Comparison of ENCODE assay signal across 19 cellular contexts in genomic region chr18:7608174-7608550, GRCh38. TPM values are rescaled to one million over a fixed set of nuclear protein-coding genes. Genes with fewer than 3 reads are reported as not detected.
DNase-seq lines count a peak whose midpoint lies in the region; ATAC-seq and TF ChIP-seq lines count a peak whose summit lies in the region.
"Had no signal": no experiment of that assay in that cellular context is flagged by ENCODE, and none has a peak within 500 bp of the region (broad histone marks: within the 10 kb centered on the region; RNA-seq: fewer than 3 reads in every experiment).

No MANE protein-coding gene starts in this region.

- H3K36me3 Mint-ChIP-seq in neural progenitor cell, result no peaks in the 10 kb centered on the region
- H3K36me3 Mint-ChIP-seq: activated CD4-positive, alpha-beta memory T cell treated with anti-CD3 and anti-CD28 coated beads for 36 hours; activated naive CD4-positive, alpha-beta T cell treated with anti-CD3 and anti-CD28 coated beads, Interleukin-2, amount 10 ng/mL, durations not matched to agents 7 days and 5 days; brain; CD8-positive, alpha-beta memory T cell; stimulated activated memory B cell treated with anti-CD40 and anti-IgM and Interleukin-4, amounts not matched to agents 10 μg/mL and 1 μg/mL and 100 μg/mL, for 72 hours; T-cell had no signal

- H3K79me2 ChIP-seq in fibroblast of lung (ENCODE audit: control insufficient read depth, insufficient read depth, low read length) (peaks cover 2% of the 10 kb centered on the region), neural progenitor cell (ENCODE audit: low read depth) (no peaks in the 10 kb centered on the region)

- H3K4me3 ChIP-seq in heart right ventricle, result no peak overlapping the region
- no peak overlapping the region for H3K4me3 ChIP-seq in fibroblast of lung (replicated peaks in 1 of 4; ENCODE audit: control extremely low read depth in 1 of 4, insufficient read depth in 1 of 4, low read depth in 3 of 4, low read length in 4 of 4)
- H3K4me3 ChIP-seq in neural progenitor cell, result no peak overlapping the region
- H3K4me3 ChIP-seq in BE2C (ENCODE audit: low read depth, low read length), result no peak overlapping the region
- H3K4me3 ChIP-seq: transverse colon had no signal

- H3K4me3 Mint-ChIP-seq in neural progenitor cell, result no peak overlapping the region
- H3K4me3 Mint-ChIP-seq: activated CD4-positive, alpha-beta memory T cell treated with anti-CD3 and anti-CD28 coated beads for 36 hours; activated naive CD4-positive, alpha-beta T cell treated with anti-CD3 and anti-CD28 coated beads, Interleukin-2, amount 10 ng/mL, durations not matched to agents 7 days and 5 days; activated T-cell treated with anti-CD3 and anti-CD28 coated beads, Interleukin-2, amount 50 U/mL, for 24 hours; CD8-positive, alpha-beta memory T cell; stimulated activated memory B cell treated with anti-CD40 and anti-IgM and Interleukin-4, amounts not matched to agents 10 μg/mL and 1 μg/mL and 100 μg/mL, for 72 hours; T-cell had no signal

- H3K36me3 ChIP-seq in heart right ventricle (no peaks in the 10 kb centered on the region), fibroblast of lung (ENCODE audit: control insufficient read depth, insufficient read depth, low read length) (no peaks in the 10 kb centered on the region), neural progenitor cell (no peaks in the 10 kb centered on the region), BE2C (no peaks in the 10 kb centered on the region)
- H3K36me3 ChIP-seq: transverse colon had no signal

- H3K9ac ChIP-seq in fibroblast of lung (ENCODE audit: insufficient read depth, low read length) (no peak overlapping the region), neural progenitor cell (no peak overlapping the region)

- peaks cover 1% of the 10 kb centered on the region for H3K9me3 Mint-ChIP-seq in neural progenitor cell
- H3K9me3 Mint-ChIP-seq: activated CD4-positive, alpha-beta memory T cell treated with anti-CD3 and anti-CD28 coated beads for 36 hours; activated naive CD4-positive, alpha-beta T cell treated with anti-CD3 and anti-CD28 coated beads, Interleukin-2, amount 10 ng/mL, durations not matched to agents 7 days and 5 days; activated T-cell treated with anti-CD3 and anti-CD28 coated beads, Interleukin-2, amount 50 U/mL, for 24 hours; brain; stimulated activated memory B cell treated with anti-CD40 and anti-IgM and Interleukin-4, amounts not matched to agents 10 μg/mL and 1 μg/mL and 100 μg/mL, for 72 hours had no signal

- H3K27me3 Mint-ChIP-seq in neural progenitor cell (ENCODE audit: insufficient read depth, low read depth), result peaks cover 5% of the 10 kb centered on the region
- H3K27me3 Mint-ChIP-seq: activated CD4-positive, alpha-beta memory T cell treated with anti-CD3 and anti-CD28 coated beads for 36 hours; activated naive CD4-positive, alpha-beta T cell treated with anti-CD3 and anti-CD28 coated beads, Interleukin-2, amount 10 ng/mL, durations not matched to agents 7 days and 5 days; activated T-cell treated with anti-CD3 and anti-CD28 coated beads, Interleukin-2, amount 50 U/mL, for 24 hours; CD8-positive, alpha-beta memory T cell; stimulated activated memory B cell treated with anti-CD40 and anti-IgM and Interleukin-4, amounts not matched to agents 10 μg/mL and 1 μg/mL and 100 μg/mL, for 72 hours; T-cell had no signal

- peak overlapping the region; percentile 28 for H3K4me2 ChIP-seq in fibroblast of lung (ENCODE audit: extremely low read depth, insufficient read depth, low read length)
- peak overlapping the region; percentile 16 for H3K4me2 ChIP-seq in neural progenitor cell

- no peak overlapping the region for H3K27ac Mint-ChIP-seq in neural progenitor cell
- H3K27ac Mint-ChIP-seq: activated CD4-positive, alpha-beta memory T cell treated with anti-CD3 and anti-CD28 coated beads for 36 hours; activated naive CD4-positive, alpha-beta T cell treated with anti-CD3 and anti-CD28 coated beads, Interleukin-2, amount 10 ng/mL, durations not matched to agents 7 days and 5 days; activated T-cell treated with anti-CD3 and anti-CD28 coated beads, Interleukin-2, amount 50 U/mL, for 24 hours; stimulated activated memory B cell treated with anti-CD40 and anti-IgM and Interleukin-4, amounts not matched to agents 10 μg/mL and 1 μg/mL and 100 μg/mL, for 72 hours; T-cell had no signal

- 58 to 65% methylated on average over 1 of the region's 1 CpG for WGBS in heart right ventricle, 2 donors

- H3K9me3 ChIP-seq in heart right ventricle, result no peaks in the 10 kb centered on the region
- no peaks in the 10 kb centered on the region for H3K9me3 ChIP-seq in fibroblast of lung (ENCODE audit: control insufficient read depth, insufficient read depth, low read depth, low read length)
- no peaks in the 10 kb centered on the region for H3K9me3 ChIP-seq in neural progenitor cell (ENCODE audit: low read depth)
- H3K9me3 ChIP-seq in BE2C, result no peaks in the 10 kb centered on the region
- H3K9me3 ChIP-seq: transverse colon had no signal

- H3K27ac ChIP-seq in heart right ventricle, result peak overlapping the region; percentile 70 to 92 (median 86)
- peak overlapping the region; percentile 26 for H3K27ac ChIP-seq in fibroblast of lung (ENCODE audit: insufficient read depth, low read length)
- no peak overlapping the region for H3K27ac ChIP-seq in neural progenitor cell

- no peak for TF ChIP-seq CTCF in heart right ventricle (IDR thresholded peaks at IDR 0.05)
- no peak for TF ChIP-seq CTCF in fibroblast of lung (conservative IDR thresholded peaks at IDR 0.05 in 1 of 2, IDR thresholded peaks at IDR 0.05 in 1 of 2; ENCODE audit: low read depth in 1 of 2, low read length in 2 of 2)
- no peak for TF ChIP-seq CTCF in neural progenitor cell (IDR thresholded peaks at IDR 0.05)
- no peak for TF ChIP-seq CTCF in BE2C (IDR thresholded peaks at IDR 0.05; ENCODE audit: low read depth, low read length)

- H3F3A ChIP-seq in neural progenitor cell (ENCODE audit: low read depth), result peaks cover 15% of the 10 kb centered on the region

- DNase-seq in heart right ventricle, result no peak
- DNase-seq in left cardiac atrium, result no peak
- peak in 1 of 2 donors; percentile 69 for DNase-seq in fibroblast of lung (ENCODE audit: low read depth in 2 of 2)
- DNase-seq in neural progenitor cell (ENCODE audit: low spot score), result no peak
- DNase-seq in middle frontal gyrus (ENCODE audit: extremely low spot score, low spot score), result no peak
- DNase-seq in BE2C, result no peak
- DNase-seq in dedifferentiated amniotic fluid mesenchymal stem cell (ENCODE audit: extremely low spot score), result no peak
- DNase-seq: activated CD4-positive, alpha-beta memory T cell treated with anti-CD3 and anti-CD28 coated beads for 36 hours; activated naive CD4-positive, alpha-beta T cell treated with anti-CD3 and anti-CD28 coated beads, Interleukin-2, amount 10 ng/mL, durations not matched to agents 7 days and 5 days; activated T-cell treated with anti-CD3 and anti-CD28 coated beads, Interleukin-2, amount 50 U/mL, for 24 hours; CD8-positive, alpha-beta memory T cell; effector CD8-positive, alpha-beta T cell; left colon; NCI-H1436 treated with DMSO at 0.1 percent for 48 hours; T-cell; transverse colon had no signal

- ATAC-seq in heart right ventricle, result peak in 1 of 8 donors; percentile 12
- ATAC-seq in left cardiac atrium, result no peak
- no peak for ATAC-seq in GM18517 (IDR thresholded peaks at IDR 0.05; ENCODE audit: unreplicated experiment)
- ATAC-seq: left colon; stimulated activated memory B cell treated with anti-CD40 and anti-IgM and Interleukin-4, amounts not matched to agents 10 μg/mL and 1 μg/mL and 100 μg/mL, for 72 hours; T-cell had no signal

- no peaks in the 10 kb centered on the region for H3K27me3 ChIP-seq in heart right ventricle
- no peaks in the 10 kb centered on the region for H3K27me3 ChIP-seq in fibroblast of lung (ENCODE audit: control insufficient read depth, insufficient read depth, low read length)
- no peaks in the 10 kb centered on the region for H3K27me3 ChIP-seq in neural progenitor cell
- no peaks in the 10 kb centered on the region for H3K27me3 ChIP-seq in BE2C
- H3K27me3 ChIP-seq: transverse colon had no signal

- H2AFZ ChIP-seq in fibroblast of lung (ENCODE audit: low read length) (no peak overlapping the region), neural progenitor cell (replicated peaks) (no peak overlapping the region)

- H3K4me1 ChIP-seq in heart right ventricle (peaks cover 12 to 100% (median 84%) of the 10 kb centered on the region in 9 donors), fibroblast of lung (ENCODE audit: control insufficient read depth, extremely low read depth, insufficient read depth, low read length) (peaks cover 7% of the 10 kb centered on the region), neural progenitor cell (peaks cover 37% of the 10 kb centered on the region), BE2C (no peaks in the 10 kb centered on the region)

- peaks cover 40% of the 10 kb centered on the region for H3K4me1 Mint-ChIP-seq in neural progenitor cell
- H3K4me1 Mint-ChIP-seq: activated naive CD4-positive, alpha-beta T cell treated with anti-CD3 and anti-CD28 coated beads, Interleukin-2, amount 10 ng/mL, durations not matched to agents 7 days and 5 days; CD8-positive, alpha-beta memory T cell; stimulated activated memory B cell treated with anti-CD40 and anti-IgM and Interleukin-4, amounts not matched to agents 10 μg/mL and 1 μg/mL and 100 μg/mL, for 72 hours; T-cell had no signal

- intact Hi-C loops in heart right ventricle (cut with DNase I) (loop anchor here in 3 of 10 donors (5.0 kb wide), 1 partner anchor 41 kb away; the partner anchor contains the start of gene PTPRM (in 3 of the 3)), left cardiac atrium (cut with DNase I) (no loop called here)

- H4K20me1 ChIP-seq in fibroblast of lung (ENCODE audit: control insufficient read depth, extremely low read depth, insufficient read depth, low read length), result no peaks in the 10 kb centered on the region
- peaks cover 4% of the 10 kb centered on the region for H4K20me1 ChIP-seq in neural progenitor cell (ENCODE audit: low read depth)

RNA-seq across cellular contexts. Expression of gene PTPRM, which starts 41.0 kb away (rescaled TPM):
- 100 to 1,000 TPM; 104 to 170 (median 145) TPM for total RNA-seq in heart right ventricle
- polyA plus RNA-seq in heart right ventricle, result 100 to 1,000 TPM in 1 of 2 donors, 10 to 100 TPM in 1; 81.7 to 118 TPM
- total RNA-seq in left cardiac atrium, result 10 to 100 TPM; 51.4 to 75.5 TPM
- total RNA-seq in fibroblast of lung, result 42.9 and 87.0 TPM in 2 replicates
- 61.9 and 86.6 TPM in 2 replicates for polyA plus RNA-seq in fibroblast of lung
- 31.3 and 36.9 TPM in 2 replicates for polyA plus RNA-seq in fibroblast of lung (2012)
- 50.7 and 73.9 TPM in 2 replicates for polyA minus RNA-seq in fibroblast of lung (ENCODE audit: low replicate concordance)
- 13.9 and 18.6 TPM in 2 replicates for total RNA-seq in neural progenitor cell (ENCODE audit: low replicate concordance)
- polyA plus RNA-seq in BE2C (2012; ENCODE audit: insufficient read depth, insufficient read length, low read depth), result 0.32 TPM
